Comparison of ENCODE assay signal across 8 cellular contexts in genomic region chrX:20442597-20442996, GRCh38.
DNase-seq lines count a peak whose midpoint lies in the region; ATAC-seq and TF ChIP-seq lines count a peak whose summit lies in the region.

No MANE protein-coding gene starts in this region.

- H3K27ac ChIP-seq in right cardiac atrium (ENCODE audit: low read length) (no peak overlapping the region), sigmoid colon (no peak overlapping the region)

- H3K36me3 Mint-ChIP-seq in T-helper 17 cell (ENCODE audit: low read depth): no peaks in the 10 kb centered on the region

- ATAC-seq in T-helper 17 cell (peak; percentile 87), right cardiac atrium (peak in 1 of 2 donors; percentile 81), GM18873 (IDR thresholded peaks at IDR 0.05; ENCODE audit: low FRiP score, unreplicated experiment) (no peak)

- DNase-seq in DMS53 treated with DMSO at 0.1 percent for 48 hours (lab: John Stamatoyannopoulos, UW; ENCODE audit: unreplicated experiment) (peak; percentile 74), HCEC 1CT (peak; percentile 60), NCI-H1694 (lab: John Stamatoyannopoulos, UW) (peak; percentile 28), T-helper 17 cell (peak; percentile 62 to 71 (median 65)), amniotic stem cell (lab: John Stamatoyannopoulos, UW) (peak; percentile 11), right cardiac atrium (peak; percentile 78 to 92 (median 88)), sigmoid colon (peak; percentile 84)

- 36% methylated on average over 3 of the region's 3 CpGs for WGBS in right cardiac atrium
- 29 to 31% methylated on average over 3 of the region's 3 CpGs for WGBS in sigmoid colon, 2 donors

- no peaks in the 10 kb centered on the region for H3K36me3 ChIP-seq in sigmoid colon

- peak; percentile 31 to 56 (median 42) for TF ChIP-seq CTCF in sigmoid colon (IDR thresholded peaks at IDR 0.05)

- H3K4me3 ChIP-seq in right cardiac atrium (ENCODE audit: low read length) (no peak overlapping the region), sigmoid colon (no peak overlapping the region)

- no peaks in the 10 kb centered on the region for H3K4me1 ChIP-seq in right cardiac atrium (ENCODE audit: control insufficient read depth, insufficient read depth, low read length)
- no peaks in the 10 kb centered on the region for H3K4me1 ChIP-seq in sigmoid colon

- peaks cover 24% of the 10 kb centered on the region for H3K4me1 Mint-ChIP-seq in T-helper 17 cell

- no peak for TF ChIP-seq POLR2A in sigmoid colon (IDR thresholded peaks at IDR 0.05)

- H3K27ac Mint-ChIP-seq in T-helper 17 cell: peak overlapping the region; percentile 16

- no peak overlapping the region for H3K4me3 Mint-ChIP-seq in T-helper 17 cell

- intact Hi-C loops in right cardiac atrium (cut with DNase I): loop anchor here in 3 of 4 donors (5.0 to 10.0 kb wide), 2 partner anchors 188 to 190 kb away; no protein-coding TSS in a partner anchor
- intact Hi-C loops in sigmoid colon (cut with DNase I): loop anchor here (5.0 kb wide), 1 partner anchor 190 kb away; no protein-coding TSS in a partner anchor

- no peak for TF ChIP-seq EP300 in sigmoid colon (IDR thresholded peaks at IDR 0.05)

- H3K27me3 ChIP-seq in right cardiac atrium (ENCODE audit: control insufficient read depth, insufficient read depth) (no peaks in the 10 kb centered on the region), sigmoid colon (no peaks in the 10 kb centered on the region)

- no peaks in the 10 kb centered on the region for H3K9me3 ChIP-seq in T-helper 17 cell (ENCODE audit: control insufficient read depth, low read length, poor library complexity, severe bottlenecking)
- H3K9me3 ChIP-seq in right cardiac atrium (ENCODE audit: control insufficient read depth, low read length): no peaks in the 10 kb centered on the region
- H3K9me3 ChIP-seq in sigmoid colon: no peaks in the 10 kb centered on the region

- H3K27me3 Mint-ChIP-seq in T-helper 17 cell: no peaks in the 10 kb centered on the region

Comparison
In these comparisons a context has a peak if more than half of its experiments do, and no peak if none do; other contexts are left out.
1. DNase-seq: peak in every context shown above with its lines; median percentile 88 in right cardiac atrium; 84 in sigmoid colon; 74 in DMS53 treated with DMSO at 0.1 percent for 48 hours; 65 in T-helper 17 cell; 60 in HCEC 1CT; 28 in NCI-H1694; 11 in amniotic stem cell.